Comparison of ENCODE assay signal across 9 cellular contexts in the genomic region with DNA sequence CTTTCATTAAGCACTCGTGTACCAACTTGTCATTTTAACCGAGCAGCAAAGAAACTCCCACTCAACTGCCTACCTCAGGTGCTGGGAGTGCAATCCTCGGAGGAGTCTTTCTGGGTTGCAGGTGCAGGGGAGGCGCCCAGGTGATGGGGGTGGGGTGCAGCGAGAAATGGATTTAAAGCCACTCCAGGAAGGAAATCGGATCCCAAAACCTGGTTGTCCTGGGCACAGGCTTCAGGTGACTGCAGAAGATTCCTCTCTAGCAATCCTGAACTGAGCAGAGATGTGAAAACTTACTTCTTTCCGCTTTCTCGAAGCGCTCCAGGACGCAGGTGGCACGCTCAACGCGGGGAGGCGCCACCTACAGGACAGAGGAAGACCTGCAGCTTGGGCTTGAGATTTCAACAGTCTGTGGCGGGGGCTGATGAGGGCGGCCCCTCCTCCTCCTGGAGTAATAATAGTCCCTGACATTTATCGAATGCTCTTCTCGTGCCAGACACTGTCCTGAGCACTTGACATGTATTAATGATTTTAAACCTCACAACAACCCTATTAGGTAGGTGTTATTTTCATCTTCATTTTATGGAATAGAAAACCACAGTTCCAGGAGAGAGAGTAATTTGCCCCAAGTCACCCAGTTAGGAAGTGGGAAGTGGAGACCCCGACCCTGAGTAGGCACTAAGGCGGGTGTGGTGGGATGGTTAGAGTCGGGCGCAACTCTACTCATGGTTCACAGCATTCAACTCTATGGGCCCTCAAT. TPM values are rescaled to one million over a fixed set of nuclear protein-coding genes. Genes with fewer than 3 reads are reported as not detected.
A peak's percentile ranks its signal among the peaks of the same experiment; 100 is the strongest.
DNase-seq lines count a peak whose midpoint lies in the region; ATAC-seq, FAIRE-seq and TF ChIP-seq lines count a peak whose summit lies in the region.
"Had no signal": no experiment of that assay in that cellular context is flagged by ENCODE, and none has a peak within 500 bp of the region (broad histone marks: within the 10 kb centered on the region; RNA-seq: fewer than 3 reads in every experiment).

No MANE protein-coding gene starts in this region.

- TF ChIP-seq CTCF in gastroesophageal sphincter (IDR thresholded peaks at IDR 0.05) (peak; percentile 74 to 90 (median 80)), pancreas (IDR thresholded peaks at IDR 0.05) (peak; percentile 87 to 98 (median 96)), upper lobe of left lung (IDR thresholded peaks at IDR 0.05) (peak; percentile 73 to 93 (median 86))

- intact Hi-C loops in pancreas (cut with DNase I) = no loop called here

- TF ChIP-seq EP300 in Ishikawa (IDR thresholded peaks at IDR 0.05; ENCODE audit: borderline replicate concordance) (no peak), gastroesophageal sphincter (IDR thresholded peaks at IDR 0.05) (no peak), upper lobe of left lung (IDR thresholded peaks at IDR 0.05) (no peak)

- FAIRE-seq in GM12891 (lab: Jason Lieb, UNC) (peak; percentile 82), pancreas (lab: Jason Lieb, UNC) (no peak)

- H3K27ac ChIP-seq in gastroesophageal sphincter = no peak overlapping the region
- H3K27ac ChIP-seq in pancreas = no peak overlapping the region
- no peak overlapping the region for H3K27ac ChIP-seq in upper lobe of left lung

- H3K4me1 ChIP-seq in gastroesophageal sphincter (peaks cover 0 to 9% (median 0%) of the 10 kb centered on the region in 3 donors), pancreas (no peaks in the 10 kb centered on the region), upper lobe of left lung (peaks cover 0 to 9% (median 6%) of the 10 kb centered on the region in 4 donors)

- TF ChIP-seq POLR2A in GM12891 (IDR thresholded peaks at IDR 0.05; ENCODE audit: low read depth, low read length) (no peak), gastroesophageal sphincter (IDR thresholded peaks at IDR 0.05) (no peak), upper lobe of left lung (IDR thresholded peaks at IDR 0.05) (no peak)

- H3K36me3 ChIP-seq in gastroesophageal sphincter (no peaks in the 10 kb centered on the region), pancreas (no peaks in the 10 kb centered on the region), upper lobe of left lung (no peaks in the 10 kb centered on the region)

- peaks cover 0 to 17% (median 0%) of the 10 kb centered on the region in 3 donors for H3K9me3 ChIP-seq in gastroesophageal sphincter
- no peaks in the 10 kb centered on the region for H3K9me3 ChIP-seq in pancreas
- H3K9me3 ChIP-seq in upper lobe of left lung = peaks cover 0 to 12% (median 5%) of the 10 kb centered on the region in 4 donors

- H3K4me3 ChIP-seq in gastroesophageal sphincter (no peak overlapping the region), pancreas (no peak overlapping the region), upper lobe of left lung (peak overlapping the region in 1 of 4 donors; percentile 15)

- peak; percentile 59 for TF ChIP-seq RAD21 in Ishikawa (IDR thresholded peaks at IDR 0.05; ENCODE audit: low read depth)

- no peak for DNase-seq in GM12891 (ENCODE audit: insufficient read length, low spot score)
- peak; percentile 83 for DNase-seq in RPMI8226
- peak; percentile 57 to 65 for DNase-seq in activated T-helper 1 cell treated with anti-CD3 and anti-CD28 coated beads, Interleukin-2, amount 50 U/mL, for 16 hours (ENCODE audit: low read depth in 1 of 2, low spot score in 1 of 2)
- DNase-seq in pancreas = peak; percentile 29 to 76 (median 59)
- DNase-seq in upper lobe of left lung = peak; percentile 65 to 81
- DNase-seq in GOT3 (lab: John Stamatoyannopoulos, UW) = no peak

- WGBS in gastroesophageal sphincter (ENCODE audit: low coverage in 1 of 2), 2 donors = 15 to 71% methylated on average over 2 to 18 of the region's 22 CpGs
- 8 to 10% methylated on average over 22 of the region's 22 CpGs for WGBS in pancreas, 2 donors
- 17 to 30% methylated on average over 12 to 22 of the region's 22 CpGs for WGBS in upper lobe of left lung, 2 donors

- peak; percentile 76 for ATAC-seq in gastroesophageal sphincter
- ATAC-seq in pancreas = peak; percentile 87 to 99 (median 96)
- ATAC-seq in upper lobe of left lung (ENCODE audit: low FRiP score in 2 of 2) = peak; percentile 88 to 92

- peaks cover 36% of the 10 kb centered on the region for H3K27me3 ChIP-seq in gastroesophageal sphincter
- H3K27me3 ChIP-seq in pancreas = no peaks in the 10 kb centered on the region
- H3K27me3 ChIP-seq in upper lobe of left lung = no peaks in the 10 kb centered on the region

TF ChIP-seq in GM12891, 5 proteins besides CTCF, POLR2A, EP300 and RAD21:
- TF ChIP-seq POU2F2 (IDR thresholded peaks at IDR 0.05; ENCODE audit: low read depth, low read length) (no peak), POLR2AphosphoS5 (IDR thresholded peaks at IDR 0.05; ENCODE audit: low read depth, low read length) (no peak), TAF1 (IDR thresholded peaks at IDR 0.05; ENCODE audit: low read depth, low read length) (no peak), PAX5 (IDR thresholded peaks at IDR 0.05; ENCODE audit: insufficient read depth, low read length, severe bottlenecking) (no peak), SPI1 (IDR thresholded peaks at IDR 0.05; ENCODE audit: low read depth, low read length) (no peak)
TF ChIP-seq in GM12891: peak in this region for 0.

TF ChIP-seq in Ishikawa, 13 proteins besides CTCF, POLR2A, EP300 and RAD21:
- TF ChIP-seq, protein P1, sequence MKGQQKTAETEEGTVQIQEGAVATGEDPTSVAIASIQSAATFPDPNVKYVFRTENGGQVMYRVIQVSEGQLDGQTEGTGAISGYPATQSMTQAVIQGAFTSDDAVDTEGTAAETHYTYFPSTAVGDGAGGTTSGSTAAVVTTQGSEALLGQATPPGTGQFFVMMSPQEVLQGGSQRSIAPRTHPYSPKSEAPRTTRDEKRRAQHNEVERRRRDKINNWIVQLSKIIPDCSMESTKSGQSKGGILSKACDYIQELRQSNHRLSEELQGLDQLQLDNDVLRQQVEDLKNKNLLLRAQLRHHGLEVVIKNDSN (IDR thresholded peaks at IDR 0.05) = no peak
- no peak for TF ChIP-seq TCF12 (IDR thresholded peaks at IDR 0.05; ENCODE audit: low read depth)
- no peak for TF ChIP-seq NFIC (IDR thresholded peaks at IDR 0.05)
- no peak for TF ChIP-seq CREB1 (IDR thresholded peaks at IDR 0.05; ENCODE audit: low read depth)
- no peak for TF ChIP-seq CEBPB (IDR thresholded peaks at IDR 0.05)
- TF ChIP-seq TAF1 (IDR thresholded peaks at IDR 0.05; ENCODE audit: low read depth) = no peak
- TF ChIP-seq, protein P2, sequence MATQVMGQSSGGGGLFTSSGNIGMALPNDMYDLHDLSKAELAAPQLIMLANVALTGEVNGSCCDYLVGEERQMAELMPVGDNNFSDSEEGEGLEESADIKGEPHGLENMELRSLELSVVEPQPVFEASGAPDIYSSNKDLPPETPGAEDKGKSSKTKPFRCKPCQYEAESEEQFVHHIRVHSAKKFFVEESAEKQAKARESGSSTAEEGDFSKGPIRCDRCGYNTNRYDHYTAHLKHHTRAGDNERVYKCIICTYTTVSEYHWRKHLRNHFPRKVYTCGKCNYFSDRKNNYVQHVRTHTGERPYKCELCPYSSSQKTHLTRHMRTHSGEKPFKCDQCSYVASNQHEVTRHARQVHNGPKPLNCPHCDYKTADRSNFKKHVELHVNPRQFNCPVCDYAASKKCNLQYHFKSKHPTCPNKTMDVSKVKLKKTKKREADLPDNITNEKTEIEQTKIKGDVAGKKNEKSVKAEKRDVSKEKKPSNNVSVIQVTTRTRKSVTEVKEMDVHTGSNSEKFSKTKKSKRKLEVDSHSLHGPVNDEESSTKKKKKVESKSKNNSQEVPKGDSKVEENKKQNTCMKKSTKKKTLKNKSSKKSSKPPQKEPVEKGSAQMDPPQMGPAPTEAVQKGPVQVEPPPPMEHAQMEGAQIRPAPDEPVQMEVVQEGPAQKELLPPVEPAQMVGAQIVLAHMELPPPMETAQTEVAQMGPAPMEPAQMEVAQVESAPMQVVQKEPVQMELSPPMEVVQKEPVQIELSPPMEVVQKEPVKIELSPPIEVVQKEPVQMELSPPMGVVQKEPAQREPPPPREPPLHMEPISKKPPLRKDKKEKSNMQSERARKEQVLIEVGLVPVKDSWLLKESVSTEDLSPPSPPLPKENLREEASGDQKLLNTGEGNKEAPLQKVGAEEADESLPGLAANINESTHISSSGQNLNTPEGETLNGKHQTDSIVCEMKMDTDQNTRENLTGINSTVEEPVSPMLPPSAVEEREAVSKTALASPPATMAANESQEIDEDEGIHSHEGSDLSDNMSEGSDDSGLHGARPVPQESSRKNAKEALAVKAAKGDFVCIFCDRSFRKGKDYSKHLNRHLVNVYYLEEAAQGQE (IDR thresholded peaks at IDR 0.05; ENCODE audit: low read depth) = no peak
- no peak for TF ChIP-seq YY1 (IDR thresholded peaks at IDR 0.05; ENCODE audit: low read depth)
- TF ChIP-seq, protein P3, sequence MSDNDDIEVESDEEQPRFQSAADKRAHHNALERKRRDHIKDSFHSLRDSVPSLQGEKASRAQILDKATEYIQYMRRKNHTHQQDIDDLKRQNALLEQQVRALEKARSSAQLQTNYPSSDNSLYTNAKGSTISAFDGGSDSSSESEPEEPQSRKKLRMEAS (IDR thresholded peaks at IDR 0.05) = peak; percentile 72
- no peak for TF ChIP-seq EGR1 (IDR thresholded peaks at IDR 0.05)
- no peak for TF ChIP-seq TEAD4 (IDR thresholded peaks at IDR 0.05)
- TF ChIP-seq ZBTB7A (IDR thresholded peaks at IDR 0.05; ENCODE audit: low read depth) = 0 out of 2 replicates have a peak, but pooled peaks have one; percentile 14
- TF ChIP-seq FOXM1 (IDR thresholded peaks at IDR 0.05; ENCODE audit: borderline replicate concordance, low read depth) = no peak

RNA-seq across cellular contexts. Expression of a gene that starts 27.2 kb away (rescaled TPM):
- 52.8 TPM for polyA plus RNA-seq in GM12891 (2012; ENCODE audit: low read depth, missing spikeins)
- total RNA-seq in gastroesophageal sphincter (10 to 100 TPM in 1 of 4 donors, 1 to 10 TPM in 2, not detected in 1; 1.1 to 12.1 (median 1.8) TPM), pancreas (1 to 10 TPM in 5 of 6 donors, under 1 TPM in 1; 0.92 to 5.2 (median 2.8) TPM), upper lobe of left lung (1 to 10 TPM; 1.9 to 5.3 (median 3.9) TPM)
- 1 to 10 TPM; 2.9 to 3.2 TPM for polyA plus RNA-seq in pancreas
- total RNA-seq: pulmonary artery endothelial cell had no signal

Comparison
In these comparisons a context has a peak if more than half of its experiments do, and no peak if none do; other contexts are left out.
1. DNase-seq: peak in RPMI8226 (single experiment), activated T-helper 1 cell treated with anti-CD3 and anti-CD28 coated beads, Interleukin-2, amount 50 U/mL, for 16 hours (2 of 2), pancreas (6 of 6) and upper lobe of left lung (2 of 2); none in GM12891 (single experiment) and GOT3 (single experiment).
2. Peak in every context shown above with its lines, with median percentiles within 50 percentile points of each other: ATAC-seq and CTCF ChIP-seq.